Comparison of ENCODE assay signal across 15 cellular contexts in the genomic region with DNA sequence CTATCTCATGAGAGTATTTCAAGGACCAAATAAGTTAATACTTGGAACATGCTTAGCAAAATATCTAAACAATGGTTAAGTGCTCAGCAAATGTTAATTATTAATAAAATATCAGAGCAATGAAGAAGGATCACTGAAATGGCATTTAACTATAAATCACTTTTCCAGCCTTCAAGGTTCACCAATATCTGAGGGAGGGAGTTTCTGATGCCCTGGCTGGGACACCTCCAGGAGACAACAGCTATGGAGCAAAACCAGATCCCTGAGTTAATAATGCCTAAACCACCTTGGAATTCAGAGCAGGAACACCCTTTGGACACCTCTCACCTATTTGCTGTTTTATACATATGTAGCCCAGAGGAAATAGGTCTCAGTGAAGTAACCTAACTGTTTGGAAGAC. TPM values are rescaled to one million over a fixed set of nuclear protein-coding genes. Genes with fewer than 3 reads are reported as not detected.
DNase-seq lines count a peak whose midpoint lies in the region; ATAC-seq, FAIRE-seq and TF ChIP-seq lines count a peak whose summit lies in the region.
"Had no signal": no experiment of that assay in that cellular context is flagged by ENCODE, and none has a peak within 500 bp of the region (broad histone marks: within the 10 kb centered on the region; RNA-seq: fewer than 3 reads in every experiment).

No MANE protein-coding gene starts in this region.

- H3K4me3 Mint-ChIP-seq in H9 (no peak overlapping the region), nephron progenitor cell (no peak overlapping the region)
- H3K4me3 Mint-ChIP-seq in activated CD4-positive, alpha-beta T cell treated with anti-CD3 and anti-CD28 coated beads, Interleukin-2, amount 10 ng/mL, durations not matched to agents 7 days and 5 days, result no peak overlapping the region
- H3K4me3 Mint-ChIP-seq: B cell; CD8-positive, alpha-beta T cell had no signal

- H3K79me1 ChIP-seq in H9 (ENCODE audit: insufficient read depth, low read depth, low read length, poor library complexity, severe bottlenecking), result no peaks in the 10 kb centered on the region

- no peak overlapping the region for H3K56ac ChIP-seq in H9 (ENCODE audit: insufficient read length, low read depth, low read length)

- H3K27me3 ChIP-seq in H9 (ENCODE audit: insufficient read depth, low read length), result no peaks in the 10 kb centered on the region
- no peaks in the 10 kb centered on the region for H3K27me3 ChIP-seq in GM12878 (replicated peaks in 1 of 2; ENCODE audit: control insufficient read depth in 2 of 2, insufficient read depth in 2 of 2, low read length in 1 of 2)

- SMC1A ChIA-PET in GM12878 (lab: Charles Lee; ENCODE audit: uncharacterized antibody, unreplicated experiment), result interaction anchor here (0.6 to 3.8 kb wide), 2 partner anchors 9 to 63 kb away, joined by 3 to 15 read pairs; no protein-coding TSS in a partner anchor

- TF ChIP-seq RAD21 in A549 (conservative IDR thresholded peaks at IDR 0.05 in 1 of 2, IDR thresholded peaks at IDR 0.05 in 1 of 2) (no peak), GM12878 (IDR thresholded peaks at IDR 0.05; ENCODE audit: insufficient read depth, low read depth, low read length) (no peak)

- intact Hi-C loops in GM12878 (cut with micrococcal nuclease; ENCODE audit: unreplicated experiment), result loop anchor here (10.0 kb wide), 1 partner anchor 253 kb away; no protein-coding TSS in a partner anchor

- no peak overlapping the region for H3K9ac ChIP-seq in H9 (ENCODE audit: extremely low read depth, insufficient read length, low read length)
- no peak overlapping the region for H3K9ac ChIP-seq in GM12878 (ENCODE audit: control insufficient read depth, insufficient read depth, low read length)
- H3K9ac ChIP-seq: BLaER1 treated with 17β-estradiol and CSF1 and Interleukin-3, amounts not matched to agents 10 nM and 100 nM; GM23248 had no signal

- no peak overlapping the region for H4K8ac ChIP-seq in H9 (replicated peaks; ENCODE audit: insufficient read length, low read depth, low read length)

- H2BK15ac ChIP-seq in H9 (ENCODE audit: low read depth, low read length), result no peak overlapping the region

- H3K4ac ChIP-seq in H9 (ENCODE audit: low read depth, low read length), result no peak overlapping the region

- no peak overlapping the region for H2AK5ac ChIP-seq in H9 (ENCODE audit: insufficient read length, low read length)

- H3K4me3 ChIP-seq in A549 (no peak overlapping the region), GM12878 (no peak overlapping the region)
- H3K4me3 ChIP-seq: BLaER1 treated with 17β-estradiol and CSF1 and Interleukin-3, amounts not matched to agents 10 nM and 100 nM; GM23248 had no signal

- no peak for TF ChIP-seq POLR2A in A549 (IDR thresholded peaks at IDR 0.05; ENCODE audit: low read length)
- TF ChIP-seq POLR2A in GM12878 (IDR thresholded peaks at IDR 0.05; ENCODE audit: low read depth, low read length), result no peak

- H3K23me2 ChIP-seq in H9 (ENCODE audit: insufficient read length, low read depth, low read length, poor library complexity, severe bottlenecking), result no peaks in the 10 kb centered on the region

- no peak for TF ChIP-seq EP300 in A549 (IDR thresholded peaks at IDR 0.05)
- TF ChIP-seq EP300 in GM12878 (IDR thresholded peaks at IDR 0.05; ENCODE audit: borderline replicate concordance in 1 of 2, control insufficient read depth in 1 of 2, low read depth in 2 of 2, low read length in 2 of 2), result no peak

- no peak overlapping the region for H4K91ac ChIP-seq in H9 (ENCODE audit: insufficient read length, low read depth, low read length)

- no peak overlapping the region for H3K18ac ChIP-seq in H9 (ENCODE audit: insufficient read length, low read depth, low read length)

- H3K9me3 ChIP-seq in A549 (no peaks in the 10 kb centered on the region), H9 (ENCODE audit: control insufficient read depth, low read depth, low read length) (no peaks in the 10 kb centered on the region), GM12878 (replicated peaks; ENCODE audit: control insufficient read depth, insufficient read depth, low read length) (no peaks in the 10 kb centered on the region)

- RAD21 ChIA-PET in GM12878 (lab: Charles Lee; ENCODE audit: unreplicated experiment), result no interaction called here

- no peaks in the 10 kb centered on the region for H3K36me3 ChIP-seq in GM12878 (ENCODE audit: control insufficient read depth in 2 of 2, insufficient read depth in 2 of 2, low read length in 1 of 2)
- H3K36me3 ChIP-seq: BLaER1 treated with 17β-estradiol and CSF1 and Interleukin-3, amounts not matched to agents 10 nM and 100 nM had no signal

- peak overlapping the region; percentile 61 for H2BK20ac ChIP-seq in H9 (ENCODE audit: low read depth, low read length, poor library complexity, severe bottlenecking)

- H4K20me1 ChIP-seq in H9 (ENCODE audit: control insufficient read depth, insufficient read depth, insufficient read length) (no peaks in the 10 kb centered on the region), GM12878 (ENCODE audit: control insufficient read depth, insufficient read depth) (no peaks in the 10 kb centered on the region)
- H4K20me1 ChIP-seq: BLaER1 treated with 17β-estradiol and CSF1 and Interleukin-3, amounts not matched to agents 10 nM and 100 nM had no signal

- H3K4me2 ChIP-seq in A549 (peak overlapping the region; percentile 16; the same call in 1 of the 3 replicates), H9 (ENCODE audit: insufficient read depth, insufficient read length, low read length) (no peak overlapping the region), GM12878 (ENCODE audit: control insufficient read depth, insufficient read depth) (no peak overlapping the region)
- H3K4me2 ChIP-seq: BLaER1 treated with 17β-estradiol and CSF1 and Interleukin-3, amounts not matched to agents 10 nM and 100 nM had no signal

- H4K5ac ChIP-seq in H9 (ENCODE audit: insufficient read length, low read depth, low read length), result no peak overlapping the region

- DNase-seq in A549 (ENCODE audit: low read depth in 1 of 2, low spot score in 1 of 2) (no peak), H9 (no peak), GM12878 (ENCODE audit: low read depth, low spot score) (no peak), nephron progenitor cell (no peak), hippocampal formation (lab: John Stamatoyannopoulos, UW) (no peak), UCSD-AML1 (lab: John Stamatoyannopoulos, UW; ENCODE audit: unreplicated experiment) (no peak)
- DNase-seq in activated CD4-positive, alpha-beta T cell treated with anti-CD3 and anti-CD28 coated beads, Interleukin-2, amount 10 ng/mL, durations not matched to agents 7 days and 5 days, result no peak
- DNase-seq: 8988T; CD8-positive, alpha-beta T cell; GM23248; HCEC 1CT had no signal

- no peak overlapping the region for H2BK5ac ChIP-seq in H9 (ENCODE audit: insufficient read length, low read length)

- H3K27ac Mint-ChIP-seq in H9 (no peak overlapping the region), nephron progenitor cell (peak overlapping the region; percentile 41)
- no peak overlapping the region for H3K27ac Mint-ChIP-seq in activated CD4-positive, alpha-beta T cell treated with anti-CD3 and anti-CD28 coated beads, Interleukin-2, amount 10 ng/mL, durations not matched to agents 7 days and 5 days
- H3K27ac Mint-ChIP-seq: B cell; CD8-positive, alpha-beta T cell had no signal

- no peak overlapping the region for H3K23ac ChIP-seq in H9 (ENCODE audit: insufficient read length, low read depth, low read length)

- H2BK120ac ChIP-seq in H9 (ENCODE audit: low read depth, low read length, poor library complexity, severe bottlenecking), result no peak overlapping the region

- H3K79me2 ChIP-seq in H9 (ENCODE audit: insufficient read depth, low read length) (no peaks in the 10 kb centered on the region), GM12878 (ENCODE audit: control insufficient read depth, insufficient read depth, low read length) (no peaks in the 10 kb centered on the region)

- H3K27ac ChIP-seq in A549 (no peak overlapping the region), H9 (ENCODE audit: insufficient read length, low read depth, low read length) (no peak overlapping the region), GM12878 (ENCODE audit: control insufficient read depth, insufficient read depth) (peak overlapping the region; percentile 22; the same call in 1 of the 2 replicates)
- H3K27ac ChIP-seq: BLaER1 treated with 17β-estradiol and CSF1 and Interleukin-3, amounts not matched to agents 10 nM and 100 nM; GM23248 had no signal

- no peak overlapping the region for H3T11ph ChIP-seq in H9 (ENCODE audit: low read length)

- H3K4me1 ChIP-seq in A549 (peaks cover 24% of the 10 kb centered on the region), H9 (ENCODE audit: insufficient read depth, low read length) (peaks cover 4% of the 10 kb centered on the region; the same call in 1 of the 2 replicates), GM12878 (ENCODE audit: control insufficient read depth, insufficient read depth, low read length) (peaks cover 30% of the 10 kb centered on the region)

- in situ Hi-C loops in GM12878 (cut with MboI), result no loop called here

- no peak overlapping the region for H2AFZ ChIP-seq in H9 (ENCODE audit: low read length)
- no peak overlapping the region for H2AFZ ChIP-seq in GM12878 (ENCODE audit: control insufficient read depth, low read depth, low read length)
- H2AFZ ChIP-seq: GM23248 had no signal

- peaks cover 0 to 6% (median 0%) of the 10 kb centered on the region in 3 experiments; a peak in 4 of 7 replicates for H3K36me3 Mint-ChIP-seq in H9 (ENCODE audit: insufficient read depth in 1 of 3, low read depth in 3 of 3)
- no peaks in the 10 kb centered on the region for H3K36me3 Mint-ChIP-seq in nephron progenitor cell (ENCODE audit: low read depth)
- H3K36me3 Mint-ChIP-seq in activated CD4-positive, alpha-beta T cell treated with anti-CD3 and anti-CD28 coated beads, Interleukin-2, amount 10 ng/mL, durations not matched to agents 7 days and 5 days (ENCODE audit: low read depth), result no peaks in the 10 kb centered on the region
- H3K36me3 Mint-ChIP-seq: CD8-positive, alpha-beta T cell had no signal

- TF ChIP-seq CTCF in A549 (IDR thresholded peaks at IDR 0.05) (no peak), H9 (conservative IDR thresholded peaks at IDR 0.05) (no peak), GM12878 (IDR thresholded peaks at IDR 0.05 in 2 of 3, conservative IDR thresholded peaks at IDR 0.05 in 1 of 3; ENCODE audit: control insufficient read depth in 2 of 3, extremely low read depth in 1 of 3, insufficient read depth in 1 of 3, low read depth in 3 of 3, low read length in 3 of 3) (no peak), nephron progenitor cell (IDR thresholded peaks at IDR 0.05) (no peak)

- FAIRE-seq in A549 (lab: Jason Lieb, UNC) (no peak), GM12878 (lab: Jason Lieb, UNC) (no peak)
- FAIRE-seq: G401.6 had no signal

- peaks cover 21 to 30% of the 10 kb centered on the region in 2 experiments for H3K4me1 Mint-ChIP-seq in H9
- H3K4me1 Mint-ChIP-seq in nephron progenitor cell, result peaks cover 42% of the 10 kb centered on the region
- H3K4me1 Mint-ChIP-seq in activated CD4-positive, alpha-beta T cell treated with anti-CD3 and anti-CD28 coated beads, Interleukin-2, amount 10 ng/mL, durations not matched to agents 7 days and 5 days, result no peaks in the 10 kb centered on the region
- H3K4me1 Mint-ChIP-seq: B cell had no signal

- ATAC-seq in A549 (no peak), GM12878 (no peak), GM19395 (IDR thresholded peaks at IDR 0.05; ENCODE audit: unreplicated experiment) (no peak)
- ATAC-seq: CD8-positive, alpha-beta T cell had no signal

- H2BK12ac ChIP-seq in H9 (ENCODE audit: insufficient read length, low read depth, low read length), result no peak overlapping the region

- H3K14ac ChIP-seq in H9 (ENCODE audit: insufficient read depth, low read length), result no peak overlapping the region

- no TSS peak for BruUV-seq in GM12878 (replicated peaks; lab: Mats Ljungman, UMichigan)

- POLR2A ChIA-PET in A549 (lab: Yijun Ruan, JAX), result no interaction called here
- POLR2A ChIA-PET in GM12878 (lab: Charles Lee), result no interaction called here
- POLR2A ChIA-PET in activated CD4-positive, alpha-beta T cell treated with anti-CD3 and anti-CD28 coated beads, Interleukin-2, amount 10 ng/mL, durations not matched to agents 7 days and 5 days (lab: Charles Lee), result no interaction called here

- H3K27me3 Mint-ChIP-seq in H9 (ENCODE audit: low read depth) (peaks cover 15% of the 10 kb centered on the region), nephron progenitor cell (ENCODE audit: low read depth, poor library complexity) (peaks cover 8% of the 10 kb centered on the region)
- peaks cover 8% of the 10 kb centered on the region for H3K27me3 Mint-ChIP-seq in activated CD4-positive, alpha-beta T cell treated with anti-CD3 and anti-CD28 coated beads, Interleukin-2, amount 10 ng/mL, durations not matched to agents 7 days and 5 days

- CTCF ChIA-PET in A549 (lab: Yijun Ruan, JAX), result interaction anchor here (1.5 kb wide), 1 partner anchor 140 kb away, joined by 4 read pairs; no protein-coding TSS in a partner anchor
- CTCF ChIA-PET in GM12878 (lab: Yijun Ruan, JAX), result no interaction called here
- CTCF ChIA-PET in activated CD4-positive, alpha-beta T cell treated with anti-CD3 and anti-CD28 coated beads, Interleukin-2, amount 10 ng/mL, durations not matched to agents 7 days and 5 days (lab: Charles Lee), result no interaction called here

- peaks cover 0 to 1% of the 10 kb centered on the region in 2 experiments; a peak in 2 of 5 replicates for H3K9me3 Mint-ChIP-seq in H9
- H3K9me3 Mint-ChIP-seq in nephron progenitor cell, result peaks cover 2% of the 10 kb centered on the region
- no peaks in the 10 kb centered on the region for H3K9me3 Mint-ChIP-seq in activated CD4-positive, alpha-beta T cell treated with anti-CD3 and anti-CD28 coated beads, Interleukin-2, amount 10 ng/mL, durations not matched to agents 7 days and 5 days
- H3K9me3 Mint-ChIP-seq: CD8-positive, alpha-beta T cell had no signal

RNA-seq across cellular contexts. Expression of a gene that starts 6.4 kb away (rescaled TPM):
- polyA plus RNA-seq in A549 (2011; rRNA removed) (13.9 and 22.5 TPM in 2 replicates), A549 (2017; fragmentation: RNase III; extraction: RNeasy Plus Mini Kit Qiagen cat#74134 plus additional on column Dnase treatment) (4.6 to 5.9 TPM (median 5.2 TPM) in 3 replicates), GM12878 (2011; rRNA removed) (12.1 and 15.9 TPM in 2 replicates), GM12878 (2014; fragmentation: Illumina TruSeq; extraction: Trizol) (6.6 and 7.0 TPM in 2 replicates), GM12878 (2014; fragmentation: Nextera tagmentation; extraction: Ambion mirVana) (1 to 10 TPM in 1 of 2 experiments, under 1 TPM in 1; 0.71 to 2.4 TPM), GM12878 (2014; rRNA removed) (4.3 and 5.3 TPM in 2 replicates), GM12878 (2016; fragmentation: Nextera tagmentation; extraction: Ambion mirVana) (1 to 10 TPM; 4.1 to 6.5 TPM)
- polyA plus RNA-seq in A549 (2012; cell fraction: cytosol; rRNA removed), result 3.7 and 5.7 TPM in 2 replicates
- polyA plus RNA-seq in A549 (2012; cell fraction: nucleus; rRNA removed), result 3.1 and 3.9 TPM in 2 replicates
- polyA minus RNA-seq in A549 (2011; rRNA and poly(A)+ RNA removed), result 19.2 and 20.6 TPM in 2 replicates
- total RNA-seq in H9 (2021) (38.0 and 38.5 TPM in 2 replicates), GM12878 (2014; rRNA removed) (3.0 and 4.1 TPM in 2 replicates), GM12878 (2014; rRNA removed; fragmentation: Illumina TruSeq; extraction: Trizol) (2.8 and 3.9 TPM in 2 replicates), GM12878 (2021) (8.0 and 10.7 TPM in 2 replicates)
- total RNA-seq in GM12878 (2013; cell fraction: nucleolus; rRNA removed), result 19.8 and 20.0 TPM in 2 replicates
- 11.6 TPM for polyA plus RNA-seq in GM12878 (2011; ENCODE audit: low read depth)
- polyA plus RNA-seq in GM12878 (2011; cell fraction: cytosol; rRNA removed), result 12.6 and 20.8 TPM in 2 replicates
- 5.0 and 7.8 TPM in 2 replicates for polyA plus RNA-seq in GM12878 (2011; cell fraction: nucleus; rRNA removed)
- 27.8 and 39.8 TPM in 2 replicates for polyA plus RNA-seq in GM12878 (2012)
- 20.9 and 22.8 TPM in 2 replicates for polyA minus RNA-seq in GM12878 (2011; rRNA and poly(A)+ RNA removed)
- polyA minus RNA-seq in GM12878 (2011; cell fraction: cytosol; rRNA and poly(A)+ RNA removed), result 5.3 and 10.3 TPM in 2 replicates
- 7.4 and 21.9 TPM in 2 replicates for polyA minus RNA-seq in GM12878 (2011; cell fraction: nucleus; rRNA and poly(A)+ RNA removed)
- total RNA-seq in activated CD4-positive, alpha-beta T cell treated with anti-CD3 and anti-CD28 coated beads, Interleukin-2, amount 10 ng/mL, durations not matched to agents 7 days and 5 days, result 1 to 10 TPM; 4.8 to 6.0 TPM
